18 cellular contexts compared by ENCODE assay signal in genomic region chr1:208118306-208118705, GRCh38.
DNase-seq lines count a peak whose midpoint lies in the region; TF ChIP-seq lines count a peak whose summit lies in the region.
"Had no signal": no experiment of that assay in that cellular context is flagged by ENCODE, and none has a peak within 500 bp of the region (broad histone marks: within the 10 kb centered on the region; RNA-seq: fewer than 3 reads in every experiment).

No MANE protein-coding gene starts in this region.

- H2AK5ac ChIP-seq in mesenchymal stem cell (ENCODE audit: low read length, severe bottlenecking): no peak overlapping the region

- no TSS peak for BruUV-seq in Caco-2 (replicated peaks; lab: Mats Ljungman, UMichigan)

- H3K4me1 Mint-ChIP-seq in Caco-2 (ENCODE audit: low read depth, unreplicated experiment): peaks cover 12% of the 10 kb centered on the region
- H3K4me1 Mint-ChIP-seq: B cell; CD14-positive monocyte; CD8-positive, alpha-beta memory T cell had no signal

- H3K9me3 ChIP-seq in mesenchymal stem cell (ENCODE audit: control insufficient read depth, low read length) (no peaks in the 10 kb centered on the region), Caco-2 (no peaks in the 10 kb centered on the region)
- H3K9me3 ChIP-seq: BLaER1, HAP-1 had no signal

- no peak overlapping the region for H3K4me3 ChIP-seq in mesenchymal stem cell (ENCODE audit: insufficient read depth in 1 of 2, low read depth in 1 of 2, low read length in 2 of 2)
- no peak overlapping the region for H3K4me3 ChIP-seq in Caco-2 (ENCODE audit: low read depth, low read length)
- H3K4me3 ChIP-seq: BLaER1, HAP-1 had no signal

- no peaks in the 10 kb centered on the region for H3K27me3 Mint-ChIP-seq in Caco-2 (ENCODE audit: insufficient read depth, unreplicated experiment)
- H3K27me3 Mint-ChIP-seq: B cell; CD4-positive, alpha-beta T cell had no signal

- no peak overlapping the region for H3K4ac ChIP-seq in mesenchymal stem cell (ENCODE audit: low read depth in 1 of 2, low read length in 2 of 2)

- no peak overlapping the region for H3K18ac ChIP-seq in mesenchymal stem cell (ENCODE audit: low read depth in 1 of 2, low read length in 2 of 2)

- no peaks in the 10 kb centered on the region for H3K79me1 ChIP-seq in mesenchymal stem cell (replicated peaks; ENCODE audit: low read length, poor library complexity, severe bottlenecking)

- no peak overlapping the region for H2BK120ac ChIP-seq in mesenchymal stem cell (ENCODE audit: low read depth, low read length)

- no peak overlapping the region for H3K4me2 ChIP-seq in mesenchymal stem cell (ENCODE audit: low read length, poor library complexity, severe bottlenecking)
- H3K4me2 ChIP-seq: BLaER1 had no signal

- H2BK12ac ChIP-seq in mesenchymal stem cell (ENCODE audit: low read length in 2 of 2): no peak overlapping the region

- no peak overlapping the region for H2AFZ ChIP-seq in mesenchymal stem cell (ENCODE audit: low read depth, low read length)

- DNase-seq in NCI-H82 (lab: John Stamatoyannopoulos, UW) (peak; percentile 38), NCI-H82 treated with DMSO at 0.1 percent for 48 hours (lab: John Stamatoyannopoulos, UW; ENCODE audit: unreplicated experiment) (no peak), SK-N-DZ (ENCODE audit: low spot score) (peak; percentile 16), mesenchymal stem cell (no peak), C1 segment of cervical spinal cord (lab: John Stamatoyannopoulos, UW) (no peak), Caco-2 (no peak)
- DNase-seq: Calu3; CD4-positive, alpha-beta T cell; CD8-positive, alpha-beta memory T cell; DMS153; DND-41; GOT3; HFFc6 had no signal

- H3K14ac ChIP-seq in mesenchymal stem cell (ENCODE audit: low read length in 2 of 2): no peak overlapping the region

- POLR2A ChIA-PET in Caco-2 (lab: Charles Lee): no interaction called here

- H3K36me3 ChIP-seq in mesenchymal stem cell (ENCODE audit: control insufficient read depth in 1 of 2, insufficient read depth in 2 of 2, low read depth in 1 of 2, low read length in 2 of 2) (no peaks in the 10 kb centered on the region), Caco-2 (ENCODE audit: control insufficient read depth, insufficient read depth, low read length) (no peaks in the 10 kb centered on the region)
- H3K36me3 ChIP-seq: BLaER1, HAP-1 had no signal

- H3K4me3 Mint-ChIP-seq in Caco-2 (ENCODE audit: unreplicated experiment): no peak overlapping the region
- H3K4me3 Mint-ChIP-seq: B cell; CD14-positive monocyte; CD4-positive, alpha-beta T cell; CD8-positive, alpha-beta memory T cell; HFFc6 had no signal

- no peak overlapping the region for H4K8ac ChIP-seq in mesenchymal stem cell (ENCODE audit: low read length)

- no peaks in the 10 kb centered on the region for H3K9me3 Mint-ChIP-seq in Caco-2 (ENCODE audit: unreplicated experiment)
- H3K9me3 Mint-ChIP-seq: CD4-positive, alpha-beta T cell; CD8-positive, alpha-beta memory T cell; HFFc6 had no signal

- H4K91ac ChIP-seq in mesenchymal stem cell (ENCODE audit: low read length): no peak overlapping the region

- no peak overlapping the region for H2BK5ac ChIP-seq in mesenchymal stem cell (ENCODE audit: low read depth, low read length, poor library complexity, severe bottlenecking)

- 68% methylated on average over 4 of the region's 5 CpGs for WGBS in mesenchymal stem cell

- no peak overlapping the region for H3K27ac Mint-ChIP-seq in Caco-2 (ENCODE audit: unreplicated experiment)
- H3K27ac Mint-ChIP-seq: B cell; CD14-positive monocyte; CD4-positive, alpha-beta T cell; CD8-positive, alpha-beta memory T cell; HFFc6 had no signal

- CTCF ChIA-PET in Caco-2 (lab: Charles Lee): no interaction called here

- no peak overlapping the region for H3K27ac ChIP-seq in mesenchymal stem cell (ENCODE audit: low read length, poor library complexity, severe bottlenecking)
- H3K27ac ChIP-seq: 22Rv1, BLaER1 had no signal

- H3K36me3 Mint-ChIP-seq in Caco-2 (ENCODE audit: insufficient read depth, unreplicated experiment): no peaks in the 10 kb centered on the region
- H3K36me3 Mint-ChIP-seq: CD14-positive monocyte; CD8-positive, alpha-beta memory T cell had no signal

- H3K4me1 ChIP-seq in mesenchymal stem cell (ENCODE audit: control insufficient read depth, insufficient read depth, low read depth, low read length) (peaks cover 8% of the 10 kb centered on the region), Caco-2 (peaks cover 24% of the 10 kb centered on the region)
- H3K4me1 ChIP-seq: HAP-1 had no signal

- H3K23ac ChIP-seq in mesenchymal stem cell (ENCODE audit: low read length in 2 of 2): no peak overlapping the region

- peak overlapping the region; percentile 34 for H2BK15ac ChIP-seq in mesenchymal stem cell (ENCODE audit: low read depth, poor library complexity, severe bottlenecking)

- intact Hi-C loops in Caco-2 (cut with micrococcal nuclease; ENCODE audit: unreplicated experiment): no loop called here

- H3K9ac ChIP-seq in mesenchymal stem cell (ENCODE audit: low read length): no peak overlapping the region
- H3K9ac ChIP-seq: BLaER1 had no signal

- no peak for TF ChIP-seq CTCF in Caco-2 (IDR thresholded peaks at IDR 0.05; ENCODE audit: insufficient read depth in 1 of 2, low read depth in 1 of 2, low read length in 1 of 2, severe bottlenecking in 1 of 2, unreplicated experiment in 1 of 2)

- H3K27me3 ChIP-seq in mesenchymal stem cell (ENCODE audit: control insufficient read depth in 1 of 2, insufficient read depth in 1 of 2, low read length in 2 of 2): no peaks in the 10 kb centered on the region
- H3K27me3 ChIP-seq in Caco-2 (replicated peaks; ENCODE audit: control insufficient read depth, insufficient read depth, low read length): no peaks in the 10 kb centered on the region
- H3K27me3 ChIP-seq: BLaER1 had no signal

Comparison
In these comparisons a context has a peak if more than half of its experiments do, and no peak if none do; other contexts are left out.
1. DNase-seq: peak in NCI-H82 (single experiment) and SK-N-DZ (single experiment); none in NCI-H82 treated with DMSO at 0.1 percent for 48 hours (single experiment), mesenchymal stem cell (single experiment), C1 segment of cervical spinal cord (0 of 14) and Caco-2 (0 of 2).